In genomic region chr1:116151739-116152576, GRCh38 we compare ENCODE assay signal across 1 cellular context.
TF ChIP-seq lines count a peak whose summit lies in the region.

No MANE protein-coding gene starts in this region.

TF ChIP-seq in HepG2, 621 proteins besides CTCF, POLR2A, EP300 and RAD21 (continued from another document and continues in another):
- TF ChIP-seq SMC3 (IDR thresholded peaks at IDR 0.05; ENCODE audit: low read length), result peak; percentile 15; the same call in 1 of the 2 replicates
- no peak for TF ChIP-seq ZNF543 (CRISPR knock-in tag; IDR thresholded peaks at IDR 0.05)
- no peak for TF ChIP-seq ZNF577 (CRISPR knock-in tag; IDR thresholded peaks at IDR 0.05; ENCODE audit: borderline replicate concordance, low read depth)
- peak; percentile 58; the same call in 1 of the 2 replicates for TF ChIP-seq MTA1 (CRISPR knock-in tag; IDR thresholded peaks at IDR 0.05; ENCODE audit: borderline replicate concordance)
- TF ChIP-seq PHF8 (CRISPR knock-in tag; IDR thresholded peaks at IDR 0.05), result peak; percentile 43; the same call in 1 of the 2 replicates
- TF ChIP-seq ZNF605 (CRISPR knock-in tag; IDR thresholded peaks at IDR 0.05), result no peak
- TF ChIP-seq PPARG (CRISPR knock-in tag; conservative IDR thresholded peaks at IDR 0.05), result no peak
- TF ChIP-seq NR2F1 (CRISPR knock-in tag; IDR thresholded peaks at IDR 0.05), result no peak
- no peak for TF ChIP-seq ZNF572 (CRISPR knock-in tag; IDR thresholded peaks at IDR 0.05)
- peak; percentile 44 for TF ChIP-seq HNRNPLL (IDR thresholded peaks at IDR 0.05; ENCODE audit: low read depth, low read length, poor library complexity, severe bottlenecking)
- TF ChIP-seq DBP (CRISPR knock-in tag; IDR thresholded peaks at IDR 0.05; ENCODE audit: not compliant biosample characterization), result no peak
- TF ChIP-seq HDAC1 (CRISPR knock-in tag; IDR thresholded peaks at IDR 0.05), result peak; percentile 47
- TF ChIP-seq CBX5 (CRISPR knock-in tag; IDR thresholded peaks at IDR 0.05; ENCODE audit: borderline replicate concordance), result no peak
- no peak for TF ChIP-seq ZIK1 (CRISPR knock-in tag; IDR thresholded peaks at IDR 0.05; ENCODE audit: borderline replicate concordance, low read depth)
- peak; percentile 40; the same call in 1 of the 2 replicates for TF ChIP-seq SPEN (CRISPR knock-in tag; IDR thresholded peaks at IDR 0.05; ENCODE audit: low read depth)
- no peak for TF ChIP-seq ZBTB14 (CRISPR knock-in tag; IDR thresholded peaks at IDR 0.05)
- no peak for TF ChIP-seq BHLHE40 (IDR thresholded peaks at IDR 0.05; ENCODE audit: low read length)
- TF ChIP-seq ZNF501 (CRISPR knock-in tag; IDR thresholded peaks at IDR 0.05), result 0 out of 2 replicates have a peak, but pooled peaks have one; percentile 24
- TF ChIP-seq ZNF740 (CRISPR knock-in tag; IDR thresholded peaks at IDR 0.05), result no peak
- TF ChIP-seq ZNF687 (CRISPR knock-in tag; IDR thresholded peaks at IDR 0.05), result peak; percentile 73
- no peak for TF ChIP-seq ZNF431 (CRISPR knock-in tag; IDR thresholded peaks at IDR 0.05; ENCODE audit: borderline replicate concordance, low read depth)
- no peak for TF ChIP-seq JDP2 (CRISPR knock-in tag; IDR thresholded peaks at IDR 0.05; ENCODE audit: borderline replicate concordance)
- no peak for TF ChIP-seq ZNF326 (CRISPR knock-in tag; IDR thresholded peaks at IDR 0.05; ENCODE audit: borderline replicate concordance)
- TF ChIP-seq WIZ (CRISPR knock-in tag; IDR thresholded peaks at IDR 0.05), result 0 out of 2 replicates have a peak, but pooled peaks have one; percentile 44
- TF ChIP-seq ZNF770 (CRISPR knock-in tag; IDR thresholded peaks at IDR 0.05), result no peak
- TF ChIP-seq BCL6 (CRISPR knock-in tag; IDR thresholded peaks at IDR 0.05), result 0 out of 2 replicates have a peak, but pooled peaks have one; percentile 32
- TF ChIP-seq ZBTB7B (CRISPR knock-in tag; IDR thresholded peaks at IDR 0.05), result peak; percentile 34; the same call in 1 of the 2 replicates
- TF ChIP-seq NKX3-1 (CRISPR knock-in tag; IDR thresholded peaks at IDR 0.05), result no peak
- peak; percentile 69 for TF ChIP-seq ARID5B (CRISPR knock-in tag; IDR thresholded peaks at IDR 0.05)
- no peak for TF ChIP-seq ZNF225 (CRISPR knock-in tag; IDR thresholded peaks at IDR 0.05)
- 0 out of 2 replicates have a peak, but pooled peaks have one; percentile 13 for TF ChIP-seq BRD4 (CRISPR knock-in tag; IDR thresholded peaks at IDR 0.05)
- TF ChIP-seq ZNF777 (CRISPR knock-in tag; IDR thresholded peaks at IDR 0.05), result peak; percentile 31; the same call in 1 of the 2 replicates
- TF ChIP-seq SP4 (CRISPR knock-in tag; IDR thresholded peaks at IDR 0.05), result peak; percentile 44
- TF ChIP-seq JARID2 (CRISPR knock-in tag; IDR thresholded peaks at IDR 0.05; ENCODE audit: insufficient replicate concordance), result no peak
- TF ChIP-seq ZMYM4 (CRISPR knock-in tag; IDR thresholded peaks at IDR 0.05), result peak; percentile 54; the same call in 1 of the 2 replicates
- peak; percentile 56; the same call in 1 of the 2 replicates for TF ChIP-seq ZNF580 (CRISPR knock-in tag; IDR thresholded peaks at IDR 0.05; ENCODE audit: borderline replicate concordance, low read depth)
- no peak for TF ChIP-seq ATF5 (CRISPR knock-in tag; IDR thresholded peaks at IDR 0.05; ENCODE audit: low read depth)
- no peak for TF ChIP-seq FOXJ3 (CRISPR knock-in tag; IDR thresholded peaks at IDR 0.05; ENCODE audit: borderline replicate concordance)
- peak; percentile 14 for TF ChIP-seq TEAD3 (CRISPR knock-in tag; optimal IDR thresholded peaks at IDR 0.05; ENCODE audit: borderline replicate concordance)
- TF ChIP-seq TMF1 (CRISPR knock-in tag; IDR thresholded peaks at IDR 0.05; ENCODE audit: low read depth), result 0 out of 2 replicates have a peak, but pooled peaks have one; percentile 47
- peak; percentile 50; the same call in 1 of the 2 replicates for TF ChIP-seq ARID4A (CRISPR knock-in tag; IDR thresholded peaks at IDR 0.05; ENCODE audit: borderline replicate concordance)
- no peak for TF ChIP-seq ADNP (CRISPR knock-in tag; IDR thresholded peaks at IDR 0.05)
- no peak for TF ChIP-seq CBFB (CRISPR knock-in tag; IDR thresholded peaks at IDR 0.05)
- no peak for TF ChIP-seq CCAR2 (optimal IDR thresholded peaks at IDR 0.05; ENCODE audit: low read depth, low read length)
- TF ChIP-seq ZNF24 (IDR thresholded peaks at IDR 0.05), result no peak
